1 cellular context compared by ENCODE assay signal in the genomic region with DNA sequence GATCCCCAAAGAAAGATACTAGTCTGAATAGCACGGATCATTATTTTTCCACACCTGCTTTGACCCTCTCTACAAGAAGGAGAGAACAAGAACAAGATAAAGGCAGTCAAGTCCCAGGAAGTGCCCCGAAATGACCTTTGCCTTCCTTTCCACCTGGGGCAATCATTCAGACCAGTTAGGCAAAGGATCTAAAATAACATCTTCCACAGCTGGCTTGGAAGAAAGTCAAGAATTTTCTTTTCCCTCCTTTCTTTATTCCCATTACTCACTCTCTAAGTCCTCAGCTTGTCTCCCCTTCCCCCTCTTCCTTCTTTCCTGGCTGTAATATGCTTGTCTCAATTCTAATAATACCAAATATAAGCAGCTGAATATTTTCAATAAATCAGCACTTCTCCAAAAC.
TF ChIP-seq lines count a peak whose summit lies in the region.

No MANE protein-coding gene starts in this region.

TF ChIP-seq in GM23338, 12 proteins besides CTCF, POLR2A, EP300 and RAD21 (continued from another document):
- TF ChIP-seq, protein P1, sequence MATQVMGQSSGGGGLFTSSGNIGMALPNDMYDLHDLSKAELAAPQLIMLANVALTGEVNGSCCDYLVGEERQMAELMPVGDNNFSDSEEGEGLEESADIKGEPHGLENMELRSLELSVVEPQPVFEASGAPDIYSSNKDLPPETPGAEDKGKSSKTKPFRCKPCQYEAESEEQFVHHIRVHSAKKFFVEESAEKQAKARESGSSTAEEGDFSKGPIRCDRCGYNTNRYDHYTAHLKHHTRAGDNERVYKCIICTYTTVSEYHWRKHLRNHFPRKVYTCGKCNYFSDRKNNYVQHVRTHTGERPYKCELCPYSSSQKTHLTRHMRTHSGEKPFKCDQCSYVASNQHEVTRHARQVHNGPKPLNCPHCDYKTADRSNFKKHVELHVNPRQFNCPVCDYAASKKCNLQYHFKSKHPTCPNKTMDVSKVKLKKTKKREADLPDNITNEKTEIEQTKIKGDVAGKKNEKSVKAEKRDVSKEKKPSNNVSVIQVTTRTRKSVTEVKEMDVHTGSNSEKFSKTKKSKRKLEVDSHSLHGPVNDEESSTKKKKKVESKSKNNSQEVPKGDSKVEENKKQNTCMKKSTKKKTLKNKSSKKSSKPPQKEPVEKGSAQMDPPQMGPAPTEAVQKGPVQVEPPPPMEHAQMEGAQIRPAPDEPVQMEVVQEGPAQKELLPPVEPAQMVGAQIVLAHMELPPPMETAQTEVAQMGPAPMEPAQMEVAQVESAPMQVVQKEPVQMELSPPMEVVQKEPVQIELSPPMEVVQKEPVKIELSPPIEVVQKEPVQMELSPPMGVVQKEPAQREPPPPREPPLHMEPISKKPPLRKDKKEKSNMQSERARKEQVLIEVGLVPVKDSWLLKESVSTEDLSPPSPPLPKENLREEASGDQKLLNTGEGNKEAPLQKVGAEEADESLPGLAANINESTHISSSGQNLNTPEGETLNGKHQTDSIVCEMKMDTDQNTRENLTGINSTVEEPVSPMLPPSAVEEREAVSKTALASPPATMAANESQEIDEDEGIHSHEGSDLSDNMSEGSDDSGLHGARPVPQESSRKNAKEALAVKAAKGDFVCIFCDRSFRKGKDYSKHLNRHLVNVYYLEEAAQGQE (IDR thresholded peaks at IDR 0.05; ENCODE audit: unreplicated experiment): no peak
- no peak for TF ChIP-seq NANOG (IDR thresholded peaks at IDR 0.05; ENCODE audit: borderline replicate concordance)
- TF ChIP-seq ZNF331 (CRISPR knock-in tag; IDR thresholded peaks at IDR 0.05; ENCODE audit: low read depth): no peak
- TF ChIP-seq ZNF462 (CRISPR knock-in tag; IDR thresholded peaks at IDR 0.05): no peak
